Comparison of ENCODE assay signal across 14 cellular contexts in genomic region chr16:88504489-88505404, GRCh38. TPM values are rescaled to one million over a fixed set of nuclear protein-coding genes. Genes with fewer than 3 reads are reported as not detected.
DNase-seq lines count a peak whose midpoint lies in the region; ATAC-seq and FAIRE-seq lines count a peak whose summit lies in the region.
"Had no signal": no experiment of that assay in that cellular context is flagged by ENCODE, and none has a peak within 500 bp of the region (broad histone marks: within the 10 kb centered on the region; RNA-seq: fewer than 3 reads in every experiment).

No MANE protein-coding gene starts in this region.

- H3K4me1 ChIP-seq in mesenchymal stem cell (ENCODE audit: control insufficient read depth, insufficient read depth, low read depth, low read length), result peaks cover 10% of the 10 kb centered on the region

- H2AK5ac ChIP-seq in mesenchymal stem cell (ENCODE audit: low read length, severe bottlenecking), result no peak overlapping the region

- no peak overlapping the region for H3K14ac ChIP-seq in mesenchymal stem cell (ENCODE audit: low read length in 2 of 2)

- H4K91ac ChIP-seq in mesenchymal stem cell (ENCODE audit: low read length), result no peak overlapping the region

- H3K79me1 ChIP-seq in mesenchymal stem cell (replicated peaks; ENCODE audit: low read length, poor library complexity, severe bottlenecking), result no peaks in the 10 kb centered on the region

- peak; percentile 86 for DNase-seq in COR-L47 (lab: John Stamatoyannopoulos, UW)
- DNase-seq in NCI-H1417 (lab: John Stamatoyannopoulos, UW), result peak; percentile 1 to 90 (median 85)
- DNase-seq in SHP77 treated with DMSO at 0.1 percent for 48 hours (lab: John Stamatoyannopoulos, UW), result peak; percentile 70
- DNase-seq in mesenchymal stem cell, result no peak
- no peak for DNase-seq in RCC 7860 (ENCODE audit: low spot score)
- DNase-seq: hippocampal formation, MM.1S, occipital lobe had no signal

- no peak overlapping the region for H2BK120ac ChIP-seq in mesenchymal stem cell (ENCODE audit: low read depth, low read length)

- no peak overlapping the region for H2BK5ac ChIP-seq in mesenchymal stem cell (ENCODE audit: low read depth, low read length, poor library complexity, severe bottlenecking)

- H3K4me3 ChIP-seq in mesenchymal stem cell (ENCODE audit: insufficient read depth in 1 of 2, low read depth in 1 of 2, low read length in 2 of 2), result peak overlapping the region in 1 of 2 experiments; percentile 2
- H3K4me3 ChIP-seq: esophagus muscularis mucosa, SK-N-MC had no signal

- FAIRE-seq in RCC 7860 (lab: Jason Lieb, UNC), result no peak

- no peak for ATAC-seq in GM18868 (IDR thresholded peaks at IDR 0.05; ENCODE audit: unreplicated experiment)
- no peak for ATAC-seq in HG03196 (IDR thresholded peaks at IDR 0.05; ENCODE audit: unreplicated experiment)
- no peak for ATAC-seq in HG03354 (IDR thresholded peaks at IDR 0.05; ENCODE audit: poor library complexity, severe bottlenecking, unreplicated experiment)

- no peaks in the 10 kb centered on the region for H3K27me3 ChIP-seq in mesenchymal stem cell (ENCODE audit: control insufficient read depth in 1 of 2, insufficient read depth in 1 of 2, low read length in 2 of 2)

- 85% methylated on average over 28 of the region's 28 CpGs for WGBS in mesenchymal stem cell

- H3K9me3 ChIP-seq in mesenchymal stem cell (ENCODE audit: control insufficient read depth, low read length), result no peaks in the 10 kb centered on the region
- H3K9me3 ChIP-seq: esophagus muscularis mucosa had no signal

- H3K23ac ChIP-seq in mesenchymal stem cell (ENCODE audit: low read length in 2 of 2), result no peak overlapping the region

- H2BK15ac ChIP-seq in mesenchymal stem cell (ENCODE audit: low read depth, poor library complexity, severe bottlenecking), result peak overlapping the region; percentile 45

- H3K4me2 ChIP-seq in mesenchymal stem cell (ENCODE audit: low read length, poor library complexity, severe bottlenecking), result no peak overlapping the region

- H3K18ac ChIP-seq in mesenchymal stem cell (ENCODE audit: low read depth in 1 of 2, low read length in 2 of 2), result no peak overlapping the region

- no peak overlapping the region for H3K9ac ChIP-seq in mesenchymal stem cell (ENCODE audit: low read length)

- no peak overlapping the region for H3K27ac ChIP-seq in mesenchymal stem cell (ENCODE audit: low read length, poor library complexity, severe bottlenecking)
- H3K27ac ChIP-seq: C4-2B, esophagus muscularis mucosa, SK-N-MC had no signal

- H3K36me3 ChIP-seq in mesenchymal stem cell (ENCODE audit: control insufficient read depth in 1 of 2, insufficient read depth in 2 of 2, low read depth in 1 of 2, low read length in 2 of 2), result peaks cover 0 to 17% of the 10 kb centered on the region in 2 experiments
- H3K36me3 ChIP-seq: esophagus muscularis mucosa had no signal

- no peak overlapping the region for H2AFZ ChIP-seq in mesenchymal stem cell (ENCODE audit: low read depth, low read length)

- no peak overlapping the region for H2BK12ac ChIP-seq in mesenchymal stem cell (ENCODE audit: low read length in 2 of 2)

- H4K8ac ChIP-seq in mesenchymal stem cell (ENCODE audit: low read length), result no peak overlapping the region

- H3K4ac ChIP-seq in mesenchymal stem cell (ENCODE audit: low read depth in 1 of 2, low read length in 2 of 2), result no peak overlapping the region

RNA-seq across cellular contexts. Expression of gene ZFPM1, which starts 51.7 kb away (rescaled TPM):
- polyA plus RNA-seq in mesenchymal stem cell (2013, experiment 1 of 2), result 3.4 TPM
- 3.4 TPM for polyA plus RNA-seq in mesenchymal stem cell (2013, experiment 2 of 2)

Comparison
In these comparisons a context has a peak if more than half of its experiments do, and no peak if none do; other contexts are left out.
1. DNase-seq: peak in COR-L47 (single experiment), NCI-H1417 (3 of 3) and SHP77 treated with DMSO at 0.1 percent for 48 hours (single experiment); none in mesenchymal stem cell (single experiment) and RCC 7860 (single experiment).